ENCODE assay signal across 10 cellular contexts in the genomic region with DNA sequence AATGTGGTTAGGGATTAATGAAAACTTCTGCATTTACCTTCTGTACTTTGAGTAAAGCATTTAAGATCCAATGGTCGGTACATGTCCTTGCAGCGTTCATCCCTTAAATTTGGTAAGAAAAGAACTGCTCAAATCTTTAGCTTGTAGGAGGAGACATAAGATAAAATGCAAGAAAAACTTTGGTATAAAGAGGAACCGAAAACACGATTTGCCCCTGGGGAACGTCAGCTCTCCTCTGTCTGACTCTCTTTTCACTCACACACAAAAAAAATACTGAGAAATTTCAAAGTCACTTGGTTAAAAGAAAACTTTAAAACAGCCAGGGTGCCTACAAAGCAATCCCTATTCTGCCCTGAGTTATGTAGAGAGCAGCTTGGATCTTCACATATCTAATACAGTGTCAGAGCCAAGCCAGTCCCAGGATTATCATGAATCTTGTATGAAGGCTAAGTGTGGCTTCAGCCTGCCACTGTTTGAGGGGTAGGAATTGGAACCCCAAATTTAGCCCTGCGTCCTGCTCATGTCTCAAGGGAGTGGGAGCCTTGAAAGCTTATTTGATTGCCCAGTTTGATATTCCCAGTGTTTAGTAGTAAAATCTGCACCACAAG.
DNase-seq lines count a peak whose midpoint lies in the region; ATAC-seq, FAIRE-seq and TF ChIP-seq lines count a peak whose summit lies in the region.
"Had no signal": no experiment of that assay in that cellular context is flagged by ENCODE, and none has a peak within 500 bp of the region (broad histone marks: within the 10 kb centered on the region; RNA-seq: fewer than 3 reads in every experiment).

No MANE protein-coding gene starts in this region.

- H3K9me3 Mint-ChIP-seq in IgD-negative memory B cell (no peaks in the 10 kb centered on the region), CD14-positive monocyte (peaks cover 0 to 1% (median 0%) of the 10 kb centered on the region in 7 donors)
- H3K9me3 Mint-ChIP-seq: activated naive CD8-positive, alpha-beta T cell treated with anti-CD3 and anti-CD28 coated beads, Interleukin-2, amount 10 ng/mL, durations not matched to agents 7 days and 5 days had no signal

- intact Hi-C loops in CD14-positive monocyte (cut with micrococcal nuclease), result no loop called here

- peak; percentile 77 for FAIRE-seq in GM12891 (lab: Jason Lieb, UNC)

- no peak for TF ChIP-seq CTCF in CD14-positive monocyte (IDR thresholded peaks at IDR 0.05)

- peak; percentile 97 for ATAC-seq in GM19397 (IDR thresholded peaks at IDR 0.05; ENCODE audit: unreplicated experiment)
- peak; percentile 96 for ATAC-seq in HG02884 (IDR thresholded peaks at IDR 0.05; ENCODE audit: unreplicated experiment)

- H3K4me1 Mint-ChIP-seq in IgD-negative memory B cell, result peaks cover 20 to 22% (median 21%) of the 10 kb centered on the region in 3 donors
- no peaks in the 10 kb centered on the region for H3K4me1 Mint-ChIP-seq in CD14-positive monocyte
- H3K4me1 Mint-ChIP-seq: activated naive CD8-positive, alpha-beta T cell treated with anti-CD3 and anti-CD28 coated beads, Interleukin-2, amount 10 ng/mL, durations not matched to agents 7 days and 5 days had no signal

- DNase-seq in GM12891 (ENCODE audit: insufficient read length, low spot score), result no peak
- DNase-seq in C1 segment of cervical spinal cord (lab: John Stamatoyannopoulos, UW), result no peak
- no peak for DNase-seq in CD14-positive monocyte (ENCODE audit: low spot score)
- DNase-seq in NK-92 (lab: John Stamatoyannopoulos, UW; ENCODE audit: unreplicated experiment), result no peak
- DNase-seq in SHP77 treated with DMSO at 0.1 percent for 48 hours (lab: John Stamatoyannopoulos, UW), result no peak
- DNase-seq: activated naive CD8-positive, alpha-beta T cell treated with anti-CD3 and anti-CD28 coated beads, Interleukin-2, amount 10 ng/mL, durations not matched to agents 7 days and 5 days; NCI-H774 had no signal

- H3K4me3 Mint-ChIP-seq in IgD-negative memory B cell (peak overlapping the region in 3 of 4 donors; percentile 24 to 90 (median 70)), CD14-positive monocyte (no peak overlapping the region)
- H3K4me3 Mint-ChIP-seq: activated naive CD8-positive, alpha-beta T cell treated with anti-CD3 and anti-CD28 coated beads, Interleukin-2, amount 10 ng/mL, durations not matched to agents 7 days and 5 days had no signal

- H3K27ac Mint-ChIP-seq in IgD-negative memory B cell (peak overlapping the region; percentile 12 to 55 (median 38)), CD14-positive monocyte (no peak overlapping the region)
- H3K27ac Mint-ChIP-seq: activated naive CD8-positive, alpha-beta T cell treated with anti-CD3 and anti-CD28 coated beads, Interleukin-2, amount 10 ng/mL, durations not matched to agents 7 days and 5 days had no signal

- no peaks in the 10 kb centered on the region for H3K27me3 Mint-ChIP-seq in IgD-negative memory B cell
- H3K27me3 Mint-ChIP-seq in CD14-positive monocyte (ENCODE audit: low read depth in 3 of 3), result peaks cover 0 to 4% (median 0%) of the 10 kb centered on the region in 3 donors

- H3K36me3 Mint-ChIP-seq in IgD-negative memory B cell, result no peaks in the 10 kb centered on the region
- H3K36me3 Mint-ChIP-seq in CD14-positive monocyte, result no peaks in the 10 kb centered on the region
- H3K36me3 Mint-ChIP-seq: activated naive CD8-positive, alpha-beta T cell treated with anti-CD3 and anti-CD28 coated beads, Interleukin-2, amount 10 ng/mL, durations not matched to agents 7 days and 5 days had no signal

- no peak for TF ChIP-seq POLR2A in GM12891 (IDR thresholded peaks at IDR 0.05; ENCODE audit: low read depth, low read length)

TF ChIP-seq in GM12891, 5 proteins besides CTCF, POLR2A, EP300 and RAD21:
- TF ChIP-seq POU2F2 (IDR thresholded peaks at IDR 0.05; ENCODE audit: low read depth, low read length), result no peak
- TF ChIP-seq SPI1 (IDR thresholded peaks at IDR 0.05; ENCODE audit: low read depth, low read length), result peak; percentile 97
TF ChIP-seq in GM12891: peak in this region for 1.

Comparison
In these comparisons a context has a peak if more than half of its experiments do, and no peak if none do; other contexts are left out.
1. H3K27ac Mint-ChIP-seq: peak in IgD-negative memory B cell (3 of 3); none in CD14-positive monocyte (0 of 7).
2. H3K4me3 Mint-ChIP-seq: peak in IgD-negative memory B cell (3 of 4); none in CD14-positive monocyte (0 of 2).